Comparison of ENCODE assay signal across 1 cellular context in genomic region chr13:93549326-93549855, GRCh38.
TF ChIP-seq lines count a peak whose summit lies in the region.

No MANE protein-coding gene starts in this region.

TF ChIP-seq in IMR-90, 13 proteins besides CTCF, POLR2A, EP300 and RAD21 (continued from another document):
- TF ChIP-seq, protein P1, sequence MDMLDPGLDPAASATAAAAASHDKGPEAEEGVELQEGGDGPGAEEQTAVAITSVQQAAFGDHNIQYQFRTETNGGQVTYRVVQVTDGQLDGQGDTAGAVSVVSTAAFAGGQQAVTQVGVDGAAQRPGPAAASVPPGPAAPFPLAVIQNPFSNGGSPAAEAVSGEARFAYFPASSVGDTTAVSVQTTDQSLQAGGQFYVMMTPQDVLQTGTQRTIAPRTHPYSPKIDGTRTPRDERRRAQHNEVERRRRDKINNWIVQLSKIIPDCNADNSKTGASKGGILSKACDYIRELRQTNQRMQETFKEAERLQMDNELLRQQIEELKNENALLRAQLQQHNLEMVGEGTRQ (IDR thresholded peaks at IDR 0.05; ENCODE audit: low read depth, low read length) = no peak
- TF ChIP-seq MXI1 (IDR thresholded peaks at IDR 0.05; ENCODE audit: borderline replicate concordance, low read depth, low read length) = no peak
- TF ChIP-seq NFE2L2 (IDR thresholded peaks at IDR 0.05; ENCODE audit: low read depth, low read length) = no peak
- TF ChIP-seq SMC3 (IDR thresholded peaks at IDR 0.05; ENCODE audit: low read depth, low read length) = no peak
- TF ChIP-seq BHLHE40 (IDR thresholded peaks at IDR 0.05; ENCODE audit: low read depth, low read length) = no peak
- no peak for TF ChIP-seq RFX5 (IDR thresholded peaks at IDR 0.05; ENCODE audit: low read depth, low read length)
- TF ChIP-seq RCOR1 (IDR thresholded peaks at IDR 0.05; ENCODE audit: insufficient replicate concordance, low read length) = no peak
